In the genomic region with DNA sequence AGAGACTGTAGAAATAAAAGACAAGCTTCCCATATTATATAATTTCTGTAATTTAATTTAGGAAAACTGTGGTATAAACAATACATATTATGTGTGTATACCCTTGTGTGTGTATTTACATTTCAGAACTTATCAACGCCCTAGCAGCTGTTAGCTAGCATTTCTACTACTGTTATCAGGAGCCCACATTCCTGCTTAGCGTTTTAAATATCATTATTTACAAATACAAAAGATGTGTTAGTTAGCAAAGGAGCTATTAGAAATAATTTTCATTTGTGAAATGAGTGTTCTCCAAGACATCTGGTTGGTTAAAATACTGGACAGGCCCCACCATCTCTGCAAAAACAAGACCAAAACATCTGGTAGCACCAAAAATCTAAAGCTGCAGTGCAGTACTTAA, we compare ENCODE assay signal across 26 cellular contexts.
"Had no signal": no experiment of that assay in that cellular context is flagged by ENCODE, and none has a peak within 500 bp of the region (broad histone marks: within the 10 kb centered on the region; RNA-seq: fewer than 3 reads in every experiment).

No MANE protein-coding gene starts in this region.

- H3K36me3 ChIP-seq: stomach, suprapubic skin, thoracic aorta, thyroid gland, tibial artery, tibial nerve, transverse colon, upper lobe of right lung, uterus, vagina had no signal

- DNase-seq: stimulated activated CD4-positive, alpha-beta T cell treated with anti-CD3 and anti-CD28 coated beads, Interleukin-2, amount 100 ng/mL, for 48 hours; stimulated activated CD4-positive, alpha-beta T cell treated with anti-CD3 and anti-CD28 coated beads, Interleukin-4, amount 100 ng/mL, for 1 hour; stimulated activated CD4-positive, alpha-beta T cell treated with anti-CD3 and anti-CD28 coated beads, Interleukin-4, amount 100 ng/mL, for 24 hours; stimulated activated CD4-positive, alpha-beta T cell treated with anti-CD3 and anti-CD28 coated beads, Interleukin-4, amount 100 ng/mL, for 4 hours; stimulated activated CD8-positive, alpha-beta memory T cell treated with anti-CD3 and anti-CD28 coated beads, Interleukin-4, amount 100 ng/mL, for 48 hours; stimulated activated naive B cell treated with anti-CD40 and anti-IgM and Interleukin-4, amounts not matched to agents 10 μg/mL and 1 μg/mL and 100 μg/mL, for 72 hours; stimulated activated naive CD4-positive, alpha-beta T cell; stimulated activated naive CD4-positive, alpha-beta T cell treated with Interleukin-2 at 50 U/mL for 16 hours; stimulated activated naive CD8-positive, alpha-beta T cell treated with anti-CD3 and anti-CD28 coated beads, Interleukin-15, amount 100 ng/mL, for 72 hours; stimulated activated naive CD8-positive, alpha-beta T cell treated with anti-CD3 and anti-CD28 coated beads, Interleukin-15, Interleukin-2, amounts not matched to agents 100 U/mL and 50 U/mL, for 24 hours; stomach; substantia nigra; testis; thyroid gland; tibial artery; transverse colon; trophoblast cell; upper lobe of right lung; uterus had no signal

- H3K27ac ChIP-seq: stomach, suprapubic skin, testis, thoracic aorta, thyroid gland, tibial artery, tibial nerve, transverse colon, upper lobe of right lung, uterus, vagina had no signal

- ATAC-seq: stimulated activated effector memory CD8-positive, alpha-beta T cell treated with anti-CD3 and anti-CD28 coated beads, Interleukin-12 subunit alpha, Interleukin-12 subunit beta, amount 100 ng/mL, for 72 hours; stimulated activated memory B cell treated with anti-CD40 and anti-IgM and Interleukin-4, amounts not matched to agents 10 μg/mL and 1 μg/mL and 100 μg/mL, for 72 hours; stimulated activated naive B cell treated with anti-CD40 and anti-IgM and Interleukin-4, amounts not matched to agents 10 μg/mL and 1 μg/mL and 100 μg/mL, for 72 hours; stimulated activated naive CD8-positive, alpha-beta T cell treated with anti-CD3 and anti-CD28 coated beads, Interleukin-15, amount 100 ng/mL, for 72 hours; stimulated activated naive CD8-positive, alpha-beta T cell treated with anti-CD3 and anti-CD28 coated beads, Interleukin-15, Interleukin-2, amounts not matched to agents 100 U/mL and 50 U/mL, for 24 hours; upper lobe of right lung had no signal

- H3K9me3 ChIP-seq: stomach, suprapubic skin, testis, thoracic aorta, thyroid gland, tibial artery, tibial nerve, transverse colon, upper lobe of right lung, uterus, vagina had no signal

- H3K4me1 ChIP-seq: stomach, testis, transverse colon, upper lobe of right lung, uterus had no signal

- H3K4me3 ChIP-seq: stomach, suprapubic skin, testis, thoracic aorta, thyroid gland, tibial artery, tibial nerve, transverse colon, upper lobe of right lung, uterus, vagina had no signal

- H3K27me3 ChIP-seq: stomach, suprapubic skin, testis, thyroid gland, tibial artery, tibial nerve, transverse colon, upper lobe of right lung, uterus, vagina had no signal

- FAIRE-seq: urothelium cell line had no signal
